In genomic region chr7:72850746-72851145, GRCh38 we compare ENCODE assay signal across 1 cellular context. TPM values are rescaled to one million over a fixed set of nuclear protein-coding genes. Genes with fewer than 3 reads are reported as not detected.
"Had no signal": no experiment of that assay in that cellular context is flagged by ENCODE, and none has a peak within 500 bp of the region (broad histone marks: within the 10 kb centered on the region; RNA-seq: fewer than 3 reads in every experiment).

No MANE protein-coding gene starts in this region.

RNA-seq across cellular contexts. Expression of gene TYW1B, which starts 22.7 kb away (rescaled TPM):
- total RNA-seq: ascending aorta had no signal
